1 cellular context compared by ENCODE assay signal in genomic region chr22:26584010-26584409, GRCh38.
TF ChIP-seq lines count a peak whose summit lies in the region.

No MANE protein-coding gene starts in this region.

TF ChIP-seq in GM23338, 12 proteins besides CTCF, POLR2A, EP300 and RAD21 (continued from another document):
- TF ChIP-seq REST (IDR thresholded peaks at IDR 0.05; ENCODE audit: unreplicated experiment) (no peak), NANOG (IDR thresholded peaks at IDR 0.05; ENCODE audit: borderline replicate concordance) (no peak), JUNB (IDR thresholded peaks at IDR 0.05; ENCODE audit: unreplicated experiment) (no peak), EZH2 (IDR thresholded peaks at IDR 0.05; ENCODE audit: low read depth, unreplicated experiment) (no peak), ZNF462 (CRISPR knock-in tag; IDR thresholded peaks at IDR 0.05) (no peak), ZNF331 (CRISPR knock-in tag; IDR thresholded peaks at IDR 0.05; ENCODE audit: low read depth) (no peak), ETS1 (IDR thresholded peaks at IDR 0.05) (no peak), EZH2phosphoT487 (IDR thresholded peaks at IDR 0.05; ENCODE audit: unreplicated experiment) (no peak), ZNF114 (CRISPR knock-in tag; IDR thresholded peaks at IDR 0.05) (no peak), CREB1 (CRISPR knock-in tag; IDR thresholded peaks at IDR 0.05; ENCODE audit: low read depth) (no peak)
